Comparison of ENCODE assay signal across 8 cellular contexts in genomic region chr6:28864321-28864923, GRCh38. TPM values are rescaled to one million over a fixed set of nuclear protein-coding genes. Genes with fewer than 3 reads are reported as not detected.
DNase-seq lines count a peak whose midpoint lies in the region; ATAC-seq and TF ChIP-seq lines count a peak whose summit lies in the region.

No MANE protein-coding gene starts in this region.

- no peak for DNase-seq in T-helper 2 cell treated with Interferon-gamma antibody and Interleukin-4, amounts not matched to agents 5 μg/mL and 100 μg/mL, for 36 hours (ENCODE audit: low spot score)
- DNase-seq in T-helper 2 cell (no peak), testis (no peak), dermis blood vessel endothelial cell (no peak)
- no peak for DNase-seq in activated CD8-positive, alpha-beta T cell treated with anti-CD3 and anti-CD28 coated beads, Interleukin-2, amount 10 ng/mL, durations not matched to agents 7 days and 5 days

- H3K9me3 Mint-ChIP-seq in T-helper 2 cell treated with Interferon-gamma antibody and Interleukin-4, amounts not matched to agents 5 μg/mL and 100 μg/mL, for 36 hours = peaks cover 16% of the 10 kb centered on the region
- H3K9me3 Mint-ChIP-seq in activated CD8-positive, alpha-beta T cell treated with anti-CD3 and anti-CD28 coated beads, Interleukin-2, amount 10 ng/mL, durations not matched to agents 7 days and 5 days (ENCODE audit: insufficient read depth) = peaks cover 5% of the 10 kb centered on the region

- H3K27ac Mint-ChIP-seq in T-helper 2 cell treated with Interferon-gamma antibody and Interleukin-4, amounts not matched to agents 5 μg/mL and 100 μg/mL, for 36 hours = peak overlapping the region; percentile 87
- peak overlapping the region; percentile 81 for H3K27ac Mint-ChIP-seq in activated CD8-positive, alpha-beta T cell treated with anti-CD3 and anti-CD28 coated beads, Interleukin-2, amount 10 ng/mL, durations not matched to agents 7 days and 5 days

- H3K9me3 ChIP-seq in iPS-18c (ENCODE audit: control insufficient read depth, insufficient read depth, low read length) (no peaks in the 10 kb centered on the region), testis (no peaks in the 10 kb centered on the region)

- H3K4me1 Mint-ChIP-seq in T-helper 2 cell treated with Interferon-gamma antibody and Interleukin-4, amounts not matched to agents 5 μg/mL and 100 μg/mL, for 36 hours (ENCODE audit: low read depth) = peaks cover 46% of the 10 kb centered on the region
- peaks cover 53% of the 10 kb centered on the region for H3K4me1 Mint-ChIP-seq in activated CD8-positive, alpha-beta T cell treated with anti-CD3 and anti-CD28 coated beads, Interleukin-2, amount 10 ng/mL, durations not matched to agents 7 days and 5 days (ENCODE audit: low read depth)

- 23 to 24% methylated on average over 25 of the region's 25 CpGs for WGBS in testis, 2 donors

- peaks cover 21% of the 10 kb centered on the region for H3K27me3 Mint-ChIP-seq in T-helper 2 cell treated with Interferon-gamma antibody and Interleukin-4, amounts not matched to agents 5 μg/mL and 100 μg/mL, for 36 hours (ENCODE audit: low read depth)
- peaks cover 7% of the 10 kb centered on the region for H3K27me3 Mint-ChIP-seq in activated CD8-positive, alpha-beta T cell treated with anti-CD3 and anti-CD28 coated beads, Interleukin-2, amount 10 ng/mL, durations not matched to agents 7 days and 5 days (ENCODE audit: low read depth)

- peaks cover 3% of the 10 kb centered on the region for H3K4me1 ChIP-seq in testis

- ATAC-seq in activated CD8-positive, alpha-beta T cell treated with anti-CD3 and anti-CD28 coated beads, Interleukin-2, amount 10 ng/mL, durations not matched to agents 7 days and 5 days = no peak
- ATAC-seq in GM18519 (IDR thresholded peaks at IDR 0.05; ENCODE audit: low FRiP score, unreplicated experiment) = no peak
- no peak for ATAC-seq in activated CD4-positive, CD25-positive, alpha-beta regulatory T cell treated with anti-CD3 and anti-CD28 coated beads, Interleukin-2, amount 50 U/mL, for 24 hours

- no peaks in the 10 kb centered on the region for H3K36me3 ChIP-seq in testis (ENCODE audit: low read depth, missing control alignments)

- H3K36me3 Mint-ChIP-seq in T-helper 2 cell treated with Interferon-gamma antibody and Interleukin-4, amounts not matched to agents 5 μg/mL and 100 μg/mL, for 36 hours (ENCODE audit: low read depth) = peaks cover 5% of the 10 kb centered on the region
- peaks cover 12% of the 10 kb centered on the region for H3K36me3 Mint-ChIP-seq in activated CD8-positive, alpha-beta T cell treated with anti-CD3 and anti-CD28 coated beads, Interleukin-2, amount 10 ng/mL, durations not matched to agents 7 days and 5 days (ENCODE audit: low read depth)

- H3K27ac ChIP-seq in testis = peak overlapping the region; percentile 71 to 79

- no peaks in the 10 kb centered on the region for H3K27me3 ChIP-seq in testis

- H3K4me3 ChIP-seq in iPS-18c (ENCODE audit: insufficient read depth, low read depth, low read length) (peak overlapping the region; percentile 77), testis (peak overlapping the region; percentile 73 to 83)

- intact Hi-C loops in testis (cut with DNase I; ENCODE audit: low total_unique reads) = no loop called here

- no peak for TF ChIP-seq POLR2A in testis (IDR thresholded peaks at IDR 0.05)

- POLR2A ChIA-PET in activated CD8-positive, alpha-beta T cell treated with anti-CD3 and anti-CD28 coated beads, Interleukin-2, amount 10 ng/mL, durations not matched to agents 7 days and 5 days (lab: Charles Lee) = interaction anchor here (2.6 to 7.9 kb wide), 4 partner anchors 20 to 971 kb away, joined by 12 to 60 read pairs (median 29); partner anchors contain the start of gene TRIM27

- CTCF ChIA-PET in activated CD8-positive, alpha-beta T cell treated with anti-CD3 and anti-CD28 coated beads, Interleukin-2, amount 10 ng/mL, durations not matched to agents 7 days and 5 days (lab: Charles Lee) = interaction anchor here (0.6 to 5.4 kb wide), 7 partner anchors 10 to 152 kb away, joined by 3 to 51 read pairs (median 3); no protein-coding TSS in a partner anchor

- no peak for TF ChIP-seq CTCF in testis (IDR thresholded peaks at IDR 0.05)

- peak overlapping the region; percentile 92 for H3K4me3 Mint-ChIP-seq in T-helper 2 cell treated with Interferon-gamma antibody and Interleukin-4, amounts not matched to agents 5 μg/mL and 100 μg/mL, for 36 hours
- peak overlapping the region; percentile 89 for H3K4me3 Mint-ChIP-seq in activated CD8-positive, alpha-beta T cell treated with anti-CD3 and anti-CD28 coated beads, Interleukin-2, amount 10 ng/mL, durations not matched to agents 7 days and 5 days

RNA-seq across cellular contexts. Expression of gene TRIM27, which starts 59.4 kb away (rescaled TPM):
- 10 to 100 TPM; 58.3 to 60.1 TPM for total RNA-seq in activated CD8-positive, alpha-beta T cell treated with anti-CD3 and anti-CD28 coated beads, Interleukin-2, amount 10 ng/mL, durations not matched to agents 7 days and 5 days
- 10 to 100 TPM; 61.4 to 81.2 TPM for total RNA-seq in testis
- polyA plus RNA-seq in testis (ENCODE audit: insufficient read depth, low read depth, low replicate concordance) = 29.8 TPM
- total RNA-seq in dermis blood vessel endothelial cell = 72.9 and 83.0 TPM in 2 replicates
